27 cellular contexts compared by ENCODE assay signal in the genomic region with DNA sequence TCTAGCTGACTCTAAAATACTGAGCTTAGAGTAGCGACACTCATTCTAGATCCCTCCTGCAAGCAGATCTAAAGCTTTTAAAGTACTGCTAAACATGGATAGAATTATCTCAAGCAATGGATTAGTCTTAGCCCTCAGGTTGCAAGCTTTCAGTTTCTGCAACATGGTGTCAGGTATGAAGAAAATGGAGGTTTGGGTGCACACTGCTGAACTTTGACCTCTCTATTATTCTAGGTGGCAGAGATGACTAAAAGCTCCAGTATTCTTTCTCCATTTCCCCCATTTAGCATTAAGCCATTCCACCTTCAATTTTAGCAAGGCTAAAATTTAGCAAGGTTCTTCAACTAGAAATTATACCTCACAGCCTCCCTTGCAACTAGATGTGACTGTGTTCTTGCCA.
"Had no signal": no experiment of that assay in that cellular context is flagged by ENCODE, and none has a peak within 500 bp of the region (broad histone marks: within the 10 kb centered on the region; RNA-seq: fewer than 3 reads in every experiment).

No MANE protein-coding gene starts in this region.

- H3K27ac ChIP-seq: stomach, suprapubic skin, testis, thoracic aorta, thyroid gland, tibial artery, tibial nerve, transverse colon, upper lobe of left lung, upper lobe of right lung, uterus, vagina had no signal

- ATAC-seq: stimulated activated effector memory CD8-positive, alpha-beta T cell treated with anti-CD3 and anti-CD28 coated beads, Interleukin-12 subunit alpha, Interleukin-12 subunit beta, amount 100 ng/mL, for 72 hours; stimulated activated memory B cell treated with anti-CD40 and anti-IgM and Interleukin-4, amounts not matched to agents 10 μg/mL and 1 μg/mL and 100 μg/mL, for 72 hours; stimulated activated naive B cell treated with anti-CD40 and anti-IgM and Interleukin-4, amounts not matched to agents 10 μg/mL and 1 μg/mL and 100 μg/mL, for 72 hours; stimulated activated naive CD8-positive, alpha-beta T cell treated with anti-CD3 and anti-CD28 coated beads, Interleukin-15, amount 100 ng/mL, for 72 hours; stimulated activated naive CD8-positive, alpha-beta T cell treated with anti-CD3 and anti-CD28 coated beads, Interleukin-15, Interleukin-2, amounts not matched to agents 100 U/mL and 50 U/mL, for 24 hours; upper lobe of right lung had no signal

- DNase-seq: stimulated activated CD4-positive, alpha-beta T cell treated with anti-CD3 and anti-CD28 coated beads, Interleukin-2, amount 100 ng/mL, for 48 hours; stimulated activated CD4-positive, alpha-beta T cell treated with anti-CD3 and anti-CD28 coated beads, Interleukin-4, amount 100 ng/mL, for 1 hour; stimulated activated CD4-positive, alpha-beta T cell treated with anti-CD3 and anti-CD28 coated beads, Interleukin-4, amount 100 ng/mL, for 24 hours; stimulated activated CD4-positive, alpha-beta T cell treated with anti-CD3 and anti-CD28 coated beads, Interleukin-4, amount 100 ng/mL, for 4 hours; stimulated activated CD8-positive, alpha-beta memory T cell treated with anti-CD3 and anti-CD28 coated beads, Interleukin-4, amount 100 ng/mL, for 48 hours; stimulated activated naive B cell treated with anti-CD40 and anti-IgM and Interleukin-4, amounts not matched to agents 10 μg/mL and 1 μg/mL and 100 μg/mL, for 72 hours; stimulated activated naive CD4-positive, alpha-beta T cell; stimulated activated naive CD4-positive, alpha-beta T cell treated with Interleukin-2 at 50 U/mL for 16 hours; stimulated activated naive CD8-positive, alpha-beta T cell treated with anti-CD3 and anti-CD28 coated beads, Interleukin-15, amount 100 ng/mL, for 72 hours; stimulated activated naive CD8-positive, alpha-beta T cell treated with anti-CD3 and anti-CD28 coated beads, Interleukin-15, Interleukin-2, amounts not matched to agents 100 U/mL and 50 U/mL, for 24 hours; stomach; substantia nigra; testis; thyroid gland; tibial artery; transverse colon; trophoblast cell; upper lobe of left lung; upper lobe of right lung; uterus had no signal

- H3K27me3 ChIP-seq: stomach, suprapubic skin, testis, thyroid gland, tibial artery, tibial nerve, transverse colon, upper lobe of left lung, upper lobe of right lung, uterus, vagina had no signal

- FAIRE-seq: urothelium cell line had no signal

- H3K4me1 ChIP-seq: stomach, suprapubic skin, thyroid gland, tibial artery, tibial nerve, transverse colon, upper lobe of left lung, upper lobe of right lung, uterus, vagina had no signal

- H3K36me3 ChIP-seq: stomach, suprapubic skin, thoracic aorta, thyroid gland, tibial artery, tibial nerve, transverse colon, upper lobe of left lung, upper lobe of right lung, uterus, vagina had no signal

- H3K4me3 ChIP-seq: stomach, suprapubic skin, testis, thoracic aorta, thyroid gland, tibial artery, tibial nerve, transverse colon, upper lobe of left lung, upper lobe of right lung, uterus, vagina had no signal

- H3K9me3 ChIP-seq: stomach, suprapubic skin, testis, thoracic aorta, thyroid gland, tibial artery, tibial nerve, transverse colon, upper lobe of left lung, upper lobe of right lung, uterus, vagina had no signal
